ENCODE assay signal across 1 cellular context in genomic region chr22:25202290-25202921, GRCh38.
TF ChIP-seq lines count a peak whose summit lies in the region.

No MANE protein-coding gene starts in this region.

TF ChIP-seq in H1, 55 proteins besides CTCF, POLR2A, EP300 and RAD21:
- TF ChIP-seq TAF7 (optimal IDR thresholded peaks at IDR 0.05; ENCODE audit: borderline replicate concordance, low read depth, low read length): no peak
- no peak for TF ChIP-seq CBX8 (IDR thresholded peaks at IDR 0.05; ENCODE audit: borderline replicate concordance, low read depth, low read length)
- no peak for TF ChIP-seq TBP (IDR thresholded peaks at IDR 0.05; ENCODE audit: low read depth, low read length)
- TF ChIP-seq NANOG (IDR thresholded peaks at IDR 0.05; ENCODE audit: insufficient read depth, low read depth, low read length, poor library complexity, severe bottlenecking): no peak
TF ChIP-seq in H1: peak in this region for 0.
